In genomic region chr7:77696057-77696642, GRCh38 we compare ENCODE assay signal across 8 cellular contexts. TPM values are rescaled to one million over a fixed set of nuclear protein-coding genes. Genes with fewer than 3 reads are reported as not detected.
DNase-seq lines count a peak whose midpoint lies in the region; ATAC-seq and TF ChIP-seq lines count a peak whose summit lies in the region.

TSS of gene RSBN1L (plus strand) at chr7:77696459. CDS start at chr7:77696470, 11 bp downstream.

- no peaks in the 10 kb centered on the region for H3K36me3 ChIP-seq in GM23248 (ENCODE audit: low read depth)
- no peaks in the 10 kb centered on the region for H3K36me3 ChIP-seq in fibroblast of lung (ENCODE audit: control insufficient read depth, insufficient read depth, low read length)

- ATAC-seq in naive thymus-derived CD8-positive, alpha-beta T cell: peak; percentile 92 to 94

- H3K27ac ChIP-seq in GM23248: peak within 1 kb of the TSS; percentile 84
- H3K27ac ChIP-seq in fibroblast of lung (ENCODE audit: insufficient read depth, low read length): peak within 1 kb of the TSS; percentile 88

- peaks cover 23% of the 10 kb centered on the region for H3F3A ChIP-seq in GM23248 (ENCODE audit: insufficient read depth)

- peak within 1 kb of the TSS; percentile 90 to 99 (median 96) for H3K4me3 Mint-ChIP-seq in naive thymus-derived CD8-positive, alpha-beta T cell

- peak within 1 kb of the TSS; percentile 91 for H2AFZ ChIP-seq in GM23248
- peak within 1 kb of the TSS; percentile 80 for H2AFZ ChIP-seq in fibroblast of lung (ENCODE audit: low read length)

- H3K4me1 ChIP-seq in GM23248 (ENCODE audit: insufficient read depth): peaks cover 27% of the 10 kb centered on the region
- H3K4me1 ChIP-seq in fibroblast of lung (ENCODE audit: control insufficient read depth, extremely low read depth, insufficient read depth, low read length): peaks cover 2% of the 10 kb centered on the region

- peak within 1 kb of the TSS; percentile 92 to 99 (median 97) for H3K27ac Mint-ChIP-seq in naive thymus-derived CD8-positive, alpha-beta T cell

- H3K79me2 ChIP-seq in GM23248 (ENCODE audit: insufficient read depth) (peaks cover 90% of the 10 kb centered on the region), fibroblast of lung (ENCODE audit: control insufficient read depth, insufficient read depth, low read length) (peaks cover 65% of the 10 kb centered on the region)

- peaks cover 12 to 70% (median 52%) of the 10 kb centered on the region in 4 donors for H3K4me1 Mint-ChIP-seq in naive thymus-derived CD8-positive, alpha-beta T cell

- in situ Hi-C loops in GM23248 (cut with MboI): no loop called here

- H3K9me3 Mint-ChIP-seq in naive thymus-derived CD8-positive, alpha-beta T cell: peaks cover 0 to 3% (median 0%) of the 10 kb centered on the region in 9 donors

- H4K20me1 ChIP-seq in GM23248 (ENCODE audit: insufficient read depth) (no peaks in the 10 kb centered on the region), fibroblast of lung (ENCODE audit: control insufficient read depth, extremely low read depth, insufficient read depth, low read length) (no peaks in the 10 kb centered on the region)

- 1% methylated on average over 47 of the region's 53 CpGs for WGBS in GM23248 (ENCODE audit: low coverage in 1 of 2, low lambda C conversion rate in 2 of 2, missing lambda C conversion rate in 2 of 2), 2 experiments

- POLR2A ChIA-PET in naive thymus-derived CD8-positive, alpha-beta T cell (lab: Charles Lee): interaction anchor here (0.6 to 3.0 kb wide), 10 partner anchors 9 to 282 kb away, joined by 3 to 15 read pairs (median 4); partner anchors contain the start of genes PHTF2 and TMEM60

- peak; percentile 13 to 17 for TF ChIP-seq CTCF in fibroblast of lung (conservative IDR thresholded peaks at IDR 0.05 in 1 of 2, IDR thresholded peaks at IDR 0.05 in 1 of 2; ENCODE audit: low read depth in 1 of 2, low read length in 2 of 2)

- peaks cover under 1 to 14% (median 4%) of the 10 kb centered on the region in 3 donors for H3K36me3 Mint-ChIP-seq in naive thymus-derived CD8-positive, alpha-beta T cell

- H3K9ac ChIP-seq in GM23248: peak within 1 kb of the TSS; percentile 93
- peak within 1 kb of the TSS; percentile 87 for H3K9ac ChIP-seq in fibroblast of lung (ENCODE audit: insufficient read depth, low read length)

- no peaks in the 10 kb centered on the region for H3K9me2 ChIP-seq in GM23248 (ENCODE audit: insufficient read depth)

- no peaks in the 10 kb centered on the region for H3K27me3 Mint-ChIP-seq in naive thymus-derived CD8-positive, alpha-beta T cell

- H3K4me2 ChIP-seq in GM23248 (ENCODE audit: unreplicated experiment) (peak within 1 kb of the TSS; percentile 96), fibroblast of lung (ENCODE audit: extremely low read depth, insufficient read depth, low read length) (peak within 1 kb of the TSS; percentile 70)

- H3K27me3 ChIP-seq in GM23248 (replicated peaks; ENCODE audit: insufficient read depth): no peaks in the 10 kb centered on the region
- no peaks in the 10 kb centered on the region for H3K27me3 ChIP-seq in fibroblast of lung (ENCODE audit: control insufficient read depth, insufficient read depth, low read length)

- H3K9me3 ChIP-seq in GM23248 (ENCODE audit: low read depth) (no peaks in the 10 kb centered on the region), fibroblast of lung (ENCODE audit: control insufficient read depth, insufficient read depth, low read depth, low read length) (no peaks in the 10 kb centered on the region)

- peak within 1 kb of the TSS; percentile 95 for H3K4me3 ChIP-seq in GM23248
- peak within 1 kb of the TSS; percentile 81 to 96 (median 88) for H3K4me3 ChIP-seq in fibroblast of lung (replicated peaks in 1 of 4; ENCODE audit: control extremely low read depth in 1 of 4, insufficient read depth in 1 of 4, low read depth in 3 of 4, low read length in 4 of 4)

- DNase-seq in EH (ENCODE audit: low read depth) (peak; percentile 98), GM23248 (peak; percentile 100), Kasumi-1 (lab: John Stamatoyannopoulos, UW) (peak; percentile 97), RPMI7951 (ENCODE audit: low read depth) (peak; percentile 97), fibroblast of lung (ENCODE audit: low read depth in 2 of 2) (peak; percentile 95 to 97)
- DNase-seq in activated T-helper 1 cell treated with anti-CD3 and anti-CD28 coated beads, Interleukin-2, amount 50 U/mL, for 16 hours (ENCODE audit: low read depth in 1 of 2, low spot score in 1 of 2): peak; percentile 93 to 97
- peak; percentile 93 to 99 (median 98) for DNase-seq in naive thymus-derived CD8-positive, alpha-beta T cell
- peak; percentile 95 to 98 (median 96) for DNase-seq in stimulated activated naive CD4-positive, alpha-beta T cell (lab: John Stamatoyannopoulos, UW)

RNA-seq across cellular contexts. Expression of gene RSBN1L, which starts in this region (rescaled TPM):
- total RNA-seq in GM23248 (2014; rRNA removed; shearing (Covaris generic)): 4.9 and 13.3 TPM in 2 replicates
- polyA plus RNA-seq in GM23248 (2016; fragmentation: Nextera tagmentation; extraction: Ambion mirVana) (2.0 and 2.5 TPM in 2 replicates), fibroblast of lung (10.5 and 12.0 TPM in 2 replicates)
- total RNA-seq in RPMI7951 (2014; rRNA removed; shearing (Covaris generic)): 14.5 and 19.8 TPM in 2 replicates
- 19.7 and 20.0 TPM in 2 replicates for total RNA-seq in fibroblast of lung
- polyA plus RNA-seq in fibroblast of lung (2012): 9.6 and 10.4 TPM in 2 replicates
- polyA minus RNA-seq in fibroblast of lung (ENCODE audit: low replicate concordance): 1.9 and 2.1 TPM in 2 replicates
- 10 to 100 TPM; 44.2 to 47.9 TPM for total RNA-seq in naive thymus-derived CD8-positive, alpha-beta T cell
- 1 to 10 TPM; 5.9 to 8.2 (median 6.2) TPM for polyA plus RNA-seq in naive thymus-derived CD8-positive, alpha-beta T cell

Comparison
In these comparisons a context has a peak if more than half of its experiments do, and no peak if none do; other contexts are left out.
1. Peak in every context shown above with its lines: DNase-seq, ATAC-seq, H3K4me3 ChIP-seq and H3K27ac ChIP-seq.